ENCODE assay signal across 8 cellular contexts in the genomic region with DNA sequence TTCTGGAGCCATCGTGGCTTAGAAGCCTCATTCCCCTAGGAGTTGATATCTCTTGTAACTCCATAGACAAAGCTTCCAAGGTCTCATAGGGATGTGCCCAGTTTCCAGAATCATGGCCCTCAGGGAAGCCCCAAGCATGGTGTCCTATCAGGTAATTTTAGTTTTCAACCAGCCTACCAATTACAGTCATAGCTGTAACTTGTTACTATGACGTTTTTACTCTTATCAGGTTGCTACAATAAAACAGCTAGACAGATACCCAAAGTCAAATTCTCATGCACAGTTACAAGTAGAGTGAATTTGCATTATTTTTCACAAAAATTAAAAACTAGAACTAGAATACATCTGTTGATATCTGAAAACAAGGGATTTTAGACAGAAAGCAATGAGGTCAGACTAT. TPM values are rescaled to one million over a fixed set of nuclear protein-coding genes. Genes with fewer than 3 reads are reported as not detected.
"Had no signal": no experiment of that assay in that cellular context is flagged by ENCODE, and none has a peak within 500 bp of the region (broad histone marks: within the 10 kb centered on the region; RNA-seq: fewer than 3 reads in every experiment).

No MANE protein-coding gene starts in this region.

- H3K9me3 ChIP-seq: HAP-1 had no signal

- DNase-seq: H7, HFFc6, IMR-90 had no signal

- H3K4me3 ChIP-seq: GM23338, HAP-1, K562 had no signal

- H3K4me2 ChIP-seq: GM23338 had no signal

- H2AFZ ChIP-seq: GM23338 had no signal

- H3K36me3 ChIP-seq: HAP-1 had no signal

- ATAC-seq: GM23338, HCT116, K562 had no signal

- FAIRE-seq: HTR-8/SVneo, K562 had no signal

- H3K4me1 ChIP-seq: HAP-1 had no signal

RNA-seq across cellular contexts. Expression of gene LYPD6, which starts 8.9 kb away (rescaled TPM):
- total RNA-seq: K562 had no signal
- polyA plus RNA-seq: K562 had no signal
